ENCODE assay signal across 1 cellular context in the genomic region with DNA sequence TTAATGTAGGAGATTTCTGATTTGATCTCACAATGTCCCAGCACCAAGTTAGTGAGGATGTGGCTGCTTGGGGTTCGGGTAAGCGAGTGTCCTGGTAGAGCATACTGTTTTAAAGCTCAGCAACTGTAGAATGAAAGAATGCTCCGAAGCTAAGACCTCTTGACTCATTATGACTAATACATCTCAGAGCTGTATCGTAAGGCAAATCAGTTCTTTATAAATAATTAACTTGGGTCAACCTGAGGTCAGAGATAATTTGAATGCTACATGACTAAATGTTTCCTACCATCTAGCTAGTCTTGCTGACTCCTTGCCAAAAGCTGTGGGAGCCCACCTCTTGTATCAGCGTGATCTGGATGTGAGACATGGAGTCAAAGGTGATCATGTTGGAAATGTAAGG.
A peak's percentile ranks its signal among the peaks of the same experiment; 100 is the strongest.
TF ChIP-seq lines count a peak whose summit lies in the region.

No MANE protein-coding gene starts in this region.

TF ChIP-seq in IMR-90, 13 proteins besides CTCF, POLR2A, EP300 and RAD21:
- TF ChIP-seq MAFK (IDR thresholded peaks at IDR 0.05; ENCODE audit: low read depth, low read length) (0 out of 2 replicates have a peak, but pooled peaks have one; percentile 25), MXI1 (IDR thresholded peaks at IDR 0.05; ENCODE audit: borderline replicate concordance, low read depth, low read length) (no peak), FOS (IDR thresholded peaks at IDR 0.05; ENCODE audit: low read depth, low read length) (peak; percentile 71), BHLHE40 (IDR thresholded peaks at IDR 0.05; ENCODE audit: low read depth, low read length) (0 out of 2 replicates have a peak, but pooled peaks have one; percentile 19), MAZ (IDR thresholded peaks at IDR 0.05; ENCODE audit: borderline replicate concordance, low read depth, low read length) (no peak)
